9 cellular contexts compared by ENCODE assay signal in genomic region chr10:132142396-132143161, GRCh38. TPM values are rescaled to one million over a fixed set of nuclear protein-coding genes. Genes with fewer than 3 reads are reported as not detected.
DNase-seq lines count a peak whose midpoint lies in the region; ATAC-seq and TF ChIP-seq lines count a peak whose summit lies in the region.
"Had no signal": no experiment of that assay in that cellular context is flagged by ENCODE, and none has a peak within 500 bp of the region (broad histone marks: within the 10 kb centered on the region; RNA-seq: fewer than 3 reads in every experiment).

No MANE protein-coding gene starts in this region.

- DNase-seq in DMS79 treated with DMSO at 0.1 percent for 48 hours (lab: John Stamatoyannopoulos, UW) = peak; percentile 9
- no peak for DNase-seq in DMS79 (lab: John Stamatoyannopoulos, UW)
- peak; percentile 47 for DNase-seq in T-helper 9 cell
- DNase-seq in MCF 10A (ENCODE audit: unreplicated experiment) = peak; percentile 36
- DNase-seq in left colon = peak in 1 of 2 donors; percentile 37
- DNase-seq in stimulated activated CD8-positive, alpha-beta memory T cell treated with anti-CD3 and anti-CD28 coated beads, Interleukin-4, amount 100 ng/mL, for 24 hours (ENCODE audit: low read depth) = peak; percentile 17
- DNase-seq in AML-193 (lab: John Stamatoyannopoulos, UW) = no peak

- H3K4me1 Mint-ChIP-seq in MCF 10A (ENCODE audit: insufficient read depth, unreplicated experiment) = no peaks in the 10 kb centered on the region

- no peak overlapping the region for H3K4me3 Mint-ChIP-seq in MCF 10A (ENCODE audit: unreplicated experiment)
- H3K4me3 Mint-ChIP-seq: activated naive CD8-positive, alpha-beta T cell had no signal

- intact Hi-C loops in MCF 10A (cut with micrococcal nuclease) = loop anchor here (1.0 to 10.0 kb wide), 2 partner anchors 118 to 257 kb away; no protein-coding TSS in a partner anchor
- intact Hi-C loops in left colon (cut with DNase I, micrococcal nuclease) = loop anchor here in 1 of 2 donors (10.0 kb wide), 1 partner anchor 258 kb away; no protein-coding TSS in a partner anchor

- no peaks in the 10 kb centered on the region for H3K27me3 Mint-ChIP-seq in MCF 10A (ENCODE audit: insufficient read depth, unreplicated experiment)

- no peaks in the 10 kb centered on the region for H3K9me3 Mint-ChIP-seq in MCF 10A (ENCODE audit: unreplicated experiment)

- no TSS peak for BruUV-seq in MCF 10A (replicated peaks; lab: Mats Ljungman, UMichigan)

- POLR2A ChIA-PET in MCF 10A (lab: Yijun Ruan, JAX) = no interaction called here

- CTCF ChIA-PET in MCF 10A (lab: Yijun Ruan, JAX) = interaction anchor here (0.5 to 3.4 kb wide), 37 partner anchors 9 to 1541 kb away, joined by 3 to 20 read pairs (median 4); partner anchors contain the start of gene BNIP3

- H3K27ac Mint-ChIP-seq in MCF 10A (ENCODE audit: low read depth, unreplicated experiment) = no peak overlapping the region
- H3K27ac Mint-ChIP-seq: activated naive CD8-positive, alpha-beta T cell had no signal

- ATAC-seq in HG02870 (IDR thresholded peaks at IDR 0.05; ENCODE audit: unreplicated experiment) (peak; percentile 68), left colon (peak; percentile 63)

- no peaks in the 10 kb centered on the region for H3K36me3 Mint-ChIP-seq in MCF 10A (ENCODE audit: insufficient read depth, unreplicated experiment)
- H3K36me3 Mint-ChIP-seq: activated naive CD8-positive, alpha-beta T cell had no signal

- TF ChIP-seq CTCF in MCF 10A (IDR thresholded peaks at IDR 0.05; ENCODE audit: unreplicated experiment) = peak; percentile 97

RNA-seq across cellular contexts. Expression of gene DPYSL4, which starts 44.2 kb away (rescaled TPM):
- total RNA-seq in MCF 10A (2022) (0.21 TPM in 1 of 2 replicates, not detected in the other), left colon (under 1 TPM in 1 of 2 donors, not detected in 1; 0.45 TPM)

Comparison
In these comparisons a context has a peak if more than half of its experiments do, and no peak if none do; other contexts are left out.
1. DNase-seq: peak in DMS79 treated with DMSO at 0.1 percent for 48 hours (single experiment), T-helper 9 cell (single experiment), MCF 10A (single experiment) and stimulated activated CD8-positive, alpha-beta memory T cell treated with anti-CD3 and anti-CD28 coated beads, Interleukin-4, amount 100 ng/mL, for 24 hours (single experiment); none in DMS79 (single experiment) and AML-193 (0 of 2).